In genomic region chr22:18965526-18966421, GRCh38 we compare ENCODE assay signal across 17 cellular contexts. TPM values are rescaled to one million over a fixed set of nuclear protein-coding genes. Genes with fewer than 3 reads are reported as not detected.
"Had no signal": no experiment of that assay in that cellular context is flagged by ENCODE, and none has a peak within 500 bp of the region (broad histone marks: within the 10 kb centered on the region; RNA-seq: fewer than 3 reads in every experiment).

No MANE protein-coding gene starts in this region.

- H3K9me3 ChIP-seq: body of pancreas, neutrophil, tibial nerve, uterus had no signal

- H3K27me3 ChIP-seq: body of pancreas had no signal

- H3K36me3 ChIP-seq: neutrophil, tibial nerve, uterus had no signal

- FAIRE-seq: colon had no signal

- DNase-seq: activated CD4-positive, alpha-beta T cell treated with anti-CD3 and anti-CD28 coated beads for 1 hour; activated CD8-positive, alpha-beta memory T cell treated with anti-CD3 and anti-CD28 coated beads for 24 hours; activated CD8-positive, alpha-beta memory T cell treated with anti-CD3 and anti-CD28 coated beads, Interleukin-2, amount 50 U/mL, for 48 hours; activated naive CD8-positive, alpha-beta T cell treated with anti-CD3 and anti-CD28 coated beads for 36 hours; foreskin keratinocyte; left ventricle myocardium superior; mesenchymal stem cell; retina; stimulated activated CD4-positive, alpha-beta T cell treated with anti-CD3 and anti-CD28 coated beads, Interleukin-15, amount 100 ng/mL, for 24 hours; stimulated activated CD4-positive, alpha-beta T cell treated with anti-CD3 and anti-CD28 coated beads, Interleukin-2, amount 100 ng/mL, for 48 hours; uterus had no signal

- H3K4me3 ChIP-seq: body of pancreas, dorsolateral prefrontal cortex, skin epidermis, tibial nerve, uterus had no signal

- H3K27ac ChIP-seq: foreskin keratinocyte, neutrophil, skin epidermis, tibial nerve, uterus had no signal

- H3K4me1 ChIP-seq: foreskin keratinocyte had no signal

RNA-seq across cellular contexts. Expression of gene PRODH, which starts 29.7 kb away (rescaled TPM):
- total RNA-seq: activated naive CD8-positive, alpha-beta T cell treated with anti-CD3 and anti-CD28 coated beads for 36 hours had no signal
